Comparison of ENCODE assay signal across 11 cellular contexts in the genomic region with DNA sequence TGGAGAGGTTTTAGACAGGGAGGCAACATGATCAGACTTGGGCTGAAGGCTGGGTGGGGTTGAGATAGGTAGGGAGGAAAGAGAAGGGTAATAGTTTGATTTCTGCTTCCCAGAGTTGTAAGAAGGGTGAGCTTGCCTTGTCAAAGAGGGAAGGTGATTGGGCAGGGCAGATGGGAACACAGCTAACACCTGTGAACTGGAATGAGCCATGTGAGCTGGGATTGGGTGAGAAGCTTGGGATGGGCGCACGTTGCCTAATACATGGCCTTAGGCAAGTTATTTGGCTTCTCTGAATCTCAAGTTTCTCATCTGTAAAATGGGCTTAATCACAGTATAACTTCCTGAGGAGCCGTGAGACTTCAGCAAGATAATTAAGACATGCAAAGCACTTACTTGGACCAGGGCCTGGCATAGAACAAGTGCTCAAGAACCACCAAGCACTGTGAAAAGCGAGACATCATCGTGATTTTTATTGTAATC. TPM values are rescaled to one million over a fixed set of nuclear protein-coding genes. Genes with fewer than 3 reads are reported as not detected.
DNase-seq lines count a peak whose midpoint lies in the region; ATAC-seq, FAIRE-seq and TF ChIP-seq lines count a peak whose summit lies in the region.
"Had no signal": no experiment of that assay in that cellular context is flagged by ENCODE, and none has a peak within 500 bp of the region (broad histone marks: within the 10 kb centered on the region; RNA-seq: fewer than 3 reads in every experiment).

No MANE protein-coding gene starts in this region.

- H3K4me3 ChIP-seq in A549 (no peak overlapping the region), RWPE2 (ENCODE audit: severe bottlenecking) (no peak overlapping the region), hepatocyte (no peak overlapping the region)
- H3K4me3 ChIP-seq: testis had no signal

- H3K79me2 ChIP-seq in hepatocyte: no peaks in the 10 kb centered on the region

- H3K4me2 ChIP-seq in A549 (peak overlapping the region; percentile 75), hepatocyte (no peak overlapping the region)

- no peak for TF ChIP-seq RAD21 in A549 (conservative IDR thresholded peaks at IDR 0.05 in 1 of 2, IDR thresholded peaks at IDR 0.05 in 1 of 2)

- TF ChIP-seq CTCF in A549 (IDR thresholded peaks at IDR 0.05) (no peak), RWPE2 (IDR thresholded peaks at IDR 0.05; ENCODE audit: poor library complexity, severe bottlenecking) (no peak), hepatocyte (IDR thresholded peaks at IDR 0.05; ENCODE audit: poor library complexity) (no peak)

- H3K4me1 ChIP-seq in A549: peaks cover 96% of the 10 kb centered on the region
- H3K4me1 ChIP-seq in RWPE2 (ENCODE audit: insufficient read depth, poor library complexity, severe bottlenecking): peaks cover 46% of the 10 kb centered on the region
- H3K4me1 ChIP-seq in hepatocyte (ENCODE audit: insufficient read depth): peaks cover 6% of the 10 kb centered on the region
- H3K4me1 ChIP-seq: testis had no signal

- H4K20me1 ChIP-seq in hepatocyte (ENCODE audit: insufficient read depth, poor library complexity, severe bottlenecking): no peaks in the 10 kb centered on the region

- no peak; a peak in 1 of 6 replicates for ATAC-seq in A549
- peak; percentile 60 for ATAC-seq in RWPE2 (ENCODE audit: low read depth)
- no peak for ATAC-seq in HG02678 (IDR thresholded peaks at IDR 0.05; ENCODE audit: unreplicated experiment)
- no peak for ATAC-seq in GM21825 (IDR thresholded peaks at IDR 0.05; ENCODE audit: unreplicated experiment)

- CTCF ChIA-PET in A549 (lab: Yijun Ruan, JAX): interaction anchor here (0.6 to 12.8 kb wide), 5 partner anchors 16 to 618 kb away, joined by 3 to 143 read pairs (median 4); no protein-coding TSS in a partner anchor

- no peak for TF ChIP-seq EP300 in A549 (IDR thresholded peaks at IDR 0.05)

- POLR2A ChIA-PET in A549 (lab: Yijun Ruan, JAX): interaction anchor here (1.0 to 4.7 kb wide), 5 partner anchors 8 to 44 kb away, joined by 3 to 53 read pairs (median 15); a partner anchor contains a TSS

- 57% methylated on average over 5 of the region's 5 CpGs for WGBS in A549 (ENCODE audit: missing lambda C conversion rate)
- WGBS in hepatocyte (ENCODE audit: low lambda C conversion rate, missing lambda C conversion rate): 82% methylated on average over 5 of the region's 5 CpGs

- H3K36me3 ChIP-seq in RWPE2 (ENCODE audit: low read depth): no peaks in the 10 kb centered on the region
- H3K36me3 ChIP-seq in hepatocyte (replicated peaks; ENCODE audit: insufficient read depth, low read depth): no peaks in the 10 kb centered on the region

- H3K9me2 ChIP-seq in hepatocyte (replicated peaks; ENCODE audit: insufficient read depth): no peaks in the 10 kb centered on the region

- H3K9me3 ChIP-seq in A549 (no peaks in the 10 kb centered on the region), RWPE2 (ENCODE audit: severe bottlenecking) (no peaks in the 10 kb centered on the region), hepatocyte (ENCODE audit: low read depth) (no peaks in the 10 kb centered on the region)
- H3K9me3 ChIP-seq: testis had no signal

- DNase-seq in A549 (ENCODE audit: low read depth in 1 of 2, low spot score in 1 of 2): peak in 1 of 2 experiments; percentile 53
- DNase-seq in RWPE2 (ENCODE audit: low spot score): peak; percentile 71
- no peak for DNase-seq in hepatocyte (ENCODE audit: low spot score)
- no peak for DNase-seq in effector CD4-positive, alpha-beta T cell
- DNase-seq in Kasumi-1 (lab: John Stamatoyannopoulos, UW): no peak
- DNase-seq: NCI-H748 treated with DMSO at 0.1 percent for 48 hours, testis had no signal

- no peak overlapping the region for H2AFZ ChIP-seq in hepatocyte

- no peak for FAIRE-seq in A549 (lab: Jason Lieb, UNC)

- no peak for TF ChIP-seq POLR2A in A549 (IDR thresholded peaks at IDR 0.05; ENCODE audit: low read length)
- TF ChIP-seq POLR2A in GM15510 (IDR thresholded peaks at IDR 0.05; ENCODE audit: borderline replicate concordance, extremely low read depth, insufficient read length): peak; percentile 12

- H3K27me3 ChIP-seq in RWPE2 (ENCODE audit: insufficient read depth, poor library complexity, severe bottlenecking): no peaks in the 10 kb centered on the region
- H3K27me3 ChIP-seq in hepatocyte: no peaks in the 10 kb centered on the region
- H3K27me3 ChIP-seq: testis had no signal

- H3K27ac ChIP-seq in A549 (peak overlapping the region; percentile 96 to 100), RWPE2 (ENCODE audit: poor library complexity, severe bottlenecking) (peak overlapping the region; percentile 90), hepatocyte (peak overlapping the region; percentile 10)
- H3K27ac ChIP-seq: testis, VCaP had no signal

TF ChIP-seq in A549, 52 proteins besides CTCF, POLR2A, EP300 and RAD21:
- TF ChIP-seq, protein P1, sequence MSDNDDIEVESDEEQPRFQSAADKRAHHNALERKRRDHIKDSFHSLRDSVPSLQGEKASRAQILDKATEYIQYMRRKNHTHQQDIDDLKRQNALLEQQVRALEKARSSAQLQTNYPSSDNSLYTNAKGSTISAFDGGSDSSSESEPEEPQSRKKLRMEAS (IDR thresholded peaks at IDR 0.05): no peak; the same call in 1 of the 2 replicates
- 0 out of 2 replicates have a peak, but pooled peaks have one; percentile 12 for TF ChIP-seq HOXB13 (CRISPR knock-in tag; IDR thresholded peaks at IDR 0.05; ENCODE audit: low read depth)
- TF ChIP-seq TFCP2L1 (CRISPR knock-in tag; IDR thresholded peaks at IDR 0.05): no peak
- TF ChIP-seq MYC (IDR thresholded peaks at IDR 0.05; ENCODE audit: borderline replicate concordance, low read length): no peak
- no peak for TF ChIP-seq SREBF2 (IDR thresholded peaks at IDR 0.05)
- no peak for TF ChIP-seq FOXS1 (CRISPR knock-in tag; IDR thresholded peaks at IDR 0.05)
- no peak for TF ChIP-seq BHLHE40 (IDR thresholded peaks at IDR 0.05; ENCODE audit: low read depth, low read length)
- TF ChIP-seq, protein P2, sequence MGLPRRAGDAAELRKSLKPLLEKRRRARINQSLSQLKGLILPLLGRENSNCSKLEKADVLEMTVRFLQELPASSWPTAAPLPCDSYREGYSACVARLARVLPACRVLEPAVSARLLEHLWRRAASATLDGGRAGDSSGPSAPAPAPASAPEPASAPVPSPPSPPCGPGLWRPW (IDR thresholded peaks at IDR 0.05): no peak
- no peak for TF ChIP-seq NPAS2 (CRISPR knock-in tag; IDR thresholded peaks at IDR 0.05; ENCODE audit: borderline replicate concordance)
- TF ChIP-seq RARB (CRISPR knock-in tag; IDR thresholded peaks at IDR 0.05): no peak
- TF ChIP-seq ZSCAN20 (CRISPR knock-in tag; IDR thresholded peaks at IDR 0.05): no peak
- TF ChIP-seq, protein P3, sequence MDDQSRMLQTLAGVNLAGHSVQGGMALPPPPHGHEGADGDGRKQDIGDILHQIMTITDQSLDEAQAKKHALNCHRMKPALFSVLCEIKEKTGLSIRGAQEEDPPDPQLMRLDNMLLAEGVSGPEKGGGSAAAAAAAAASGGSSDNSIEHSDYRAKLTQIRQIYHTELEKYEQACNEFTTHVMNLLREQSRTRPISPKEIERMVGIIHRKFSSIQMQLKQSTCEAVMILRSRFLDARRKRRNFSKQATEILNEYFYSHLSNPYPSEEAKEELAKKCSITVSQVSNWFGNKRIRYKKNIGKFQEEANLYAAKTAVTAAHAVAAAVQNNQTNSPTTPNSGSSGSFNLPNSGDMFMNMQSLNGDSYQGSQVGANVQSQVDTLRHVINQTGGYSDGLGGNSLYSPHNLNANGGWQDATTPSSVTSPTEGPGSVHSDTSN (IDR thresholded peaks at IDR 0.05): no peak
- no peak for TF ChIP-seq HOXA7 (CRISPR knock-in tag; IDR thresholded peaks at IDR 0.05)
- TF ChIP-seq PHF8 (IDR thresholded peaks at IDR 0.05; ENCODE audit: borderline replicate concordance, low read depth): no peak
- TF ChIP-seq KDM1A (IDR thresholded peaks at IDR 0.05; ENCODE audit: low read depth): peak; percentile 78
- TF ChIP-seq SMC3 (IDR thresholded peaks at IDR 0.05): no peak
- TF ChIP-seq EHMT2 (IDR thresholded peaks at IDR 0.05; ENCODE audit: low read depth): no peak
- no peak for TF ChIP-seq CHD4 (IDR thresholded peaks at IDR 0.05; ENCODE audit: borderline replicate concordance)
- no peak for TF ChIP-seq RFX5 (IDR thresholded peaks at IDR 0.05)
- TF ChIP-seq CEBPB (IDR thresholded peaks at IDR 0.05): peak; percentile 27 to 31; a peak in 1 of 4 replicates
- no peak for TF ChIP-seq ESRRA (IDR thresholded peaks at IDR 0.05; ENCODE audit: borderline replicate concordance, low read length)
- TF ChIP-seq HDAC2 (IDR thresholded peaks at IDR 0.05): 0 out of 2 replicates have a peak, but pooled peaks have one; percentile 27
- no peak for TF ChIP-seq ZC3H11A (IDR thresholded peaks at IDR 0.05)
- TF ChIP-seq, protein P4, sequence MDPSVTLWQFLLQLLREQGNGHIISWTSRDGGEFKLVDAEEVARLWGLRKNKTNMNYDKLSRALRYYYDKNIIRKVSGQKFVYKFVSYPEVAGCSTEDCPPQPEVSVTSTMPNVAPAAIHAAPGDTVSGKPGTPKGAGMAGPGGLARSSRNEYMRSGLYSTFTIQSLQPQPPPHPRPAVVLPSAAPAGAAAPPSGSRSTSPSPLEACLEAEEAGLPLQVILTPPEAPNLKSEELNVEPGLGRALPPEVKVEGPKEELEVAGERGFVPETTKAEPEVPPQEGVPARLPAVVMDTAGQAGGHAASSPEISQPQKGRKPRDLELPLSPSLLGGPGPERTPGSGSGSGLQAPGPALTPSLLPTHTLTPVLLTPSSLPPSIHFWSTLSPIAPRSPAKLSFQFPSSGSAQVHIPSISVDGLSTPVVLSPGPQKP (IDR thresholded peaks at IDR 0.05; ENCODE audit: low read depth, low read length): no peak
- no peak for TF ChIP-seq CBX2 (IDR thresholded peaks at IDR 0.05; ENCODE audit: borderline replicate concordance, low read depth)

RNA-seq across cellular contexts. Expression of a gene that starts 33.8 kb away (rescaled TPM):
- polyA plus RNA-seq in A549 (2011; rRNA removed) (171 and 193 TPM in 2 replicates), A549 (2017; fragmentation: RNase III; extraction: RNeasy Plus Mini Kit Qiagen cat#74134 plus additional on column Dnase treatment) (209 to 336 TPM (median 288 TPM) in 3 replicates), hepatocyte (314 and 336 TPM in 2 replicates)
- 847 and 922 TPM in 2 replicates for polyA plus RNA-seq in A549 (2012; cell fraction: cytosol; rRNA removed)
- polyA plus RNA-seq in A549 (2012; cell fraction: nucleus; rRNA removed): 1,068 and 1,236 TPM in 2 replicates
- polyA minus RNA-seq in A549 (2011; rRNA and poly(A)+ RNA removed): 142 and 176 TPM in 2 replicates
- 155 and 186 TPM in 2 replicates for total RNA-seq in hepatocyte

Comparison
In these comparisons a context has a peak if more than half of its experiments do, and no peak if none do; other contexts are left out.
1. H3K27ac ChIP-seq: peak in every context shown above with its lines; median percentile 98 in A549; 90 in RWPE2; 10 in hepatocyte.